In genomic region chr6:139011980-139012379, GRCh38 we compare ENCODE assay signal across 33 cellular contexts.
"Had no signal": no experiment of that assay in that cellular context is flagged by ENCODE, and none has a peak within 500 bp of the region (broad histone marks: within the 10 kb centered on the region; RNA-seq: fewer than 3 reads in every experiment).

No MANE protein-coding gene starts in this region.

- H3K4me1 Mint-ChIP-seq: activated CD4-positive, alpha-beta T cell treated with anti-CD3 and anti-CD28 coated beads, Interleukin-2, amount 10 ng/mL, durations not matched to agents 24 days and 14 days had no signal

- ATAC-seq: activated CD8-positive, alpha-beta T cell treated with anti-CD3 and anti-CD28 coated beads for 36 hours; activated naive CD4-positive, alpha-beta T cell treated with anti-CD3 and anti-CD28 coated beads, Interleukin-2, amount 50 U/mL, for 72 hours; activated T-cell treated with anti-CD3 and anti-CD28 coated beads, Interleukin-2, amount 50 U/mL, for 4 hours; activated T-cell treated with anti-CD3 and anti-CD28 coated beads, Interleukin-2, amount 50 U/mL, for 72 hours; activated T-helper 17 cell treated with anti-CD3 and anti-CD28 coated beads, Interleukin-2, amount 50 U/mL, for 72 hours; body of pancreas had no signal

- H3K9me3 Mint-ChIP-seq: activated CD4-positive, alpha-beta memory T cell treated with anti-CD3 and anti-CD28 coated beads for 36 hours; activated CD4-positive, alpha-beta T cell treated with anti-CD3 and anti-CD28 coated beads, Interleukin-2, amount 10 ng/mL, durations not matched to agents 24 days and 14 days; activated CD8-positive, alpha-beta T cell treated with anti-CD3 and anti-CD28 coated beads for 36 hours; activated naive CD4-positive, alpha-beta T cell treated with anti-CD3 and anti-CD28 coated beads for 36 hours; activated naive CD4-positive, alpha-beta T cell treated with anti-CD3 and anti-CD28 coated beads, Interleukin-2, amount 50 U/mL, for 72 hours; activated naive CD8-positive, alpha-beta T cell treated with anti-CD3 and anti-CD28 coated beads for 36 hours; activated T-cell treated with anti-CD3 and anti-CD28 coated beads, Interleukin-2, amount 50 U/mL, for 4 hours; activated T-cell treated with anti-CD3 and anti-CD28 coated beads, Interleukin-2, amount 50 U/mL, for 72 hours; activated T-helper 1 cell treated with anti-CD3 and anti-CD28 coated beads, Interleukin-12 subunit alpha, Interleukin-12 subunit beta, Interleukin-2, Interleukin-4 antibody, amounts not matched to agents 30 ng/mL and 10 ng/mL and 1 ng/mL, durations not matched to agents 14 hours and 24 hours and 36 hours; activated T-helper 17 cell treated with anti-CD3 and anti-CD28 coated beads, Interleukin-2, amount 50 U/mL, for 72 hours; T-helper 1 cell treated with Interleukin-12 subunit alpha and Interleukin-12 subunit beta and Interleukin-4 antibody, amounts not matched to agents 30 μg/mL and 1 μg/mL, for 36 hours; T-helper 2 cell treated with Interferon-gamma antibody and Interleukin-4, amounts not matched to agents 5 μg/mL and 100 μg/mL, for 36 hours had no signal

- DNase-seq: activated B cell treated with CpG ODN at 0.5 μM for 24 hours; activated CD4-positive, alpha-beta memory T cell treated with anti-CD3 and anti-CD28 coated beads for 36 hours; activated CD4-positive, alpha-beta T cell treated with anti-CD3 and anti-CD28 coated beads for 4 hours; activated CD4-positive, alpha-beta T cell treated with anti-CD3 and anti-CD28 coated beads, Interleukin-2, amount 10 ng/mL, durations not matched to agents 24 days and 14 days; activated CD4-positive, alpha-beta T cell treated with anti-CD3 and anti-CD28 coated beads, Interleukin-2, amount 50 U/mL, for 1 hour; activated CD4-positive, alpha-beta T cell treated with anti-CD3 and anti-CD28 coated beads, Interleukin-2, amount 50 U/mL, for 4 hours; activated CD4-positive, CD25-positive, alpha-beta regulatory T cell treated with anti-CD3 and anti-CD28 coated beads, Interleukin-2, amount 50 U/mL, for 72 hours; activated CD8-positive, alpha-beta memory T cell treated with anti-CD3 and anti-CD28 coated beads, Interleukin-2, amount 50 U/mL, for 4 hours; activated CD8-positive, alpha-beta T cell treated with anti-CD3 and anti-CD28 coated beads for 36 hours; activated effector memory CD4-positive, alpha-beta T cell treated with anti-CD3 and anti-CD28 coated beads, Interleukin-2, amount 50 U/mL, for 16 hours; activated gamma-delta T cell treated with Interleukin-2 at 50 U/mL for 16 hours; activated naive CD4-positive, alpha-beta T cell; activated naive CD4-positive, alpha-beta T cell treated with anti-CD3 and anti-CD28 coated beads for 36 hours; activated naive CD4-positive, alpha-beta T cell treated with anti-CD3 and anti-CD28 coated beads, Interleukin-2, amount 50 U/mL, for 16 hours; activated naive CD8-positive, alpha-beta T cell treated with anti-CD3 and anti-CD28 coated beads for 36 hours; activated T-cell treated with anti-CD3 and anti-CD28 coated beads for 4 hours; activated T-cell treated with anti-CD3 and anti-CD28 coated beads, Interleukin-2, amount 50 U/mL, for 1 hour; activated T-cell treated with anti-CD3 and anti-CD28 coated beads, Interleukin-2, amount 50 U/mL, for 4 hours; activated T-cell treated with anti-CD3 and anti-CD28 coated beads, Interleukin-2, amount 50 U/mL, for 72 hours; adrenal gland; amniotic stem cell; aorta; body of pancreas; brain microvascular endothelial cell; central memory CD4-positive, alpha-beta T cell; T-helper 2 cell; T-helper 9 cell had no signal

- H3K27ac Mint-ChIP-seq: activated B cell treated with CpG ODN at 0.5 μM for 24 hours; activated CD4-positive, alpha-beta memory T cell treated with anti-CD3 and anti-CD28 coated beads for 36 hours; activated CD4-positive, alpha-beta T cell treated with anti-CD3 and anti-CD28 coated beads, Interleukin-2, amount 10 ng/mL, durations not matched to agents 24 days and 14 days; activated CD8-positive, alpha-beta T cell treated with anti-CD3 and anti-CD28 coated beads for 36 hours; activated naive CD4-positive, alpha-beta T cell treated with anti-CD3 and anti-CD28 coated beads for 36 hours; activated naive CD4-positive, alpha-beta T cell treated with anti-CD3 and anti-CD28 coated beads, Interleukin-2, amount 50 U/mL, for 72 hours; activated naive CD8-positive, alpha-beta T cell treated with anti-CD3 and anti-CD28 coated beads for 36 hours; activated T-cell treated with anti-CD3 and anti-CD28 coated beads, Interleukin-2, amount 50 U/mL, for 72 hours; activated T-helper 1 cell treated with anti-CD3 and anti-CD28 coated beads, Interleukin-12 subunit alpha, Interleukin-12 subunit beta, Interleukin-2, Interleukin-4 antibody, amounts not matched to agents 30 ng/mL and 10 ng/mL and 1 ng/mL, durations not matched to agents 14 hours and 24 hours and 36 hours; activated T-helper 17 cell treated with anti-CD3 and anti-CD28 coated beads, Interleukin-2, amount 50 U/mL, for 72 hours; T-helper 1 cell treated with Interleukin-12 subunit alpha and Interleukin-12 subunit beta and Interleukin-4 antibody, amounts not matched to agents 30 μg/mL and 1 μg/mL, for 36 hours; T-helper 2 cell treated with Interferon-gamma antibody and Interleukin-4, amounts not matched to agents 5 μg/mL and 100 μg/mL, for 36 hours had no signal

- H3K36me3 ChIP-seq: adrenal gland, brain microvascular endothelial cell, breast epithelium had no signal

- H3K9me3 ChIP-seq: adrenal gland, body of pancreas, breast epithelium had no signal

- H3K27me3 ChIP-seq: body of pancreas, brain microvascular endothelial cell, breast epithelium had no signal

- H3K36me3 Mint-ChIP-seq: activated CD4-positive, alpha-beta memory T cell treated with anti-CD3 and anti-CD28 coated beads for 36 hours; activated naive CD4-positive, alpha-beta T cell treated with anti-CD3 and anti-CD28 coated beads, Interleukin-2, amount 50 U/mL, for 72 hours; activated naive CD8-positive, alpha-beta T cell treated with anti-CD3 and anti-CD28 coated beads for 36 hours had no signal

- H3K27ac ChIP-seq: adrenal gland, body of pancreas, brain microvascular endothelial cell, breast epithelium had no signal

- H3K4me3 Mint-ChIP-seq: activated B cell treated with CpG ODN at 0.5 μM for 24 hours; activated CD4-positive, alpha-beta memory T cell treated with anti-CD3 and anti-CD28 coated beads for 36 hours; activated CD4-positive, alpha-beta T cell treated with anti-CD3 and anti-CD28 coated beads, Interleukin-2, amount 10 ng/mL, durations not matched to agents 24 days and 14 days; activated CD8-positive, alpha-beta T cell treated with anti-CD3 and anti-CD28 coated beads for 36 hours; activated naive CD4-positive, alpha-beta T cell treated with anti-CD3 and anti-CD28 coated beads for 36 hours; activated naive CD8-positive, alpha-beta T cell treated with anti-CD3 and anti-CD28 coated beads for 36 hours; activated T-cell treated with anti-CD3 and anti-CD28 coated beads, Interleukin-2, amount 50 U/mL, for 4 hours; activated T-cell treated with anti-CD3 and anti-CD28 coated beads, Interleukin-2, amount 50 U/mL, for 72 hours; activated T-helper 1 cell treated with anti-CD3 and anti-CD28 coated beads, Interleukin-12 subunit alpha, Interleukin-12 subunit beta, Interleukin-2, Interleukin-4 antibody, amounts not matched to agents 30 ng/mL and 10 ng/mL and 1 ng/mL, durations not matched to agents 14 hours and 24 hours and 36 hours; activated T-helper 17 cell treated with anti-CD3 and anti-CD28 coated beads, Interleukin-2, amount 50 U/mL, for 72 hours; T-helper 1 cell treated with Interleukin-12 subunit alpha and Interleukin-12 subunit beta and Interleukin-4 antibody, amounts not matched to agents 30 μg/mL and 1 μg/mL, for 36 hours; T-helper 2 cell treated with Interferon-gamma antibody and Interleukin-4, amounts not matched to agents 5 μg/mL and 100 μg/mL, for 36 hours had no signal

- H3K27me3 Mint-ChIP-seq: activated B cell treated with CpG ODN at 0.5 μM for 24 hours; activated CD4-positive, alpha-beta memory T cell treated with anti-CD3 and anti-CD28 coated beads for 36 hours; activated CD8-positive, alpha-beta T cell treated with anti-CD3 and anti-CD28 coated beads for 36 hours; activated T-helper 17 cell treated with anti-CD3 and anti-CD28 coated beads, Interleukin-2, amount 50 U/mL, for 72 hours had no signal

- H3K4me1 ChIP-seq: breast epithelium had no signal

- H3K4me3 ChIP-seq: adrenal gland, body of pancreas, breast epithelium had no signal
